9 cellular contexts compared by ENCODE assay signal in the genomic region with DNA sequence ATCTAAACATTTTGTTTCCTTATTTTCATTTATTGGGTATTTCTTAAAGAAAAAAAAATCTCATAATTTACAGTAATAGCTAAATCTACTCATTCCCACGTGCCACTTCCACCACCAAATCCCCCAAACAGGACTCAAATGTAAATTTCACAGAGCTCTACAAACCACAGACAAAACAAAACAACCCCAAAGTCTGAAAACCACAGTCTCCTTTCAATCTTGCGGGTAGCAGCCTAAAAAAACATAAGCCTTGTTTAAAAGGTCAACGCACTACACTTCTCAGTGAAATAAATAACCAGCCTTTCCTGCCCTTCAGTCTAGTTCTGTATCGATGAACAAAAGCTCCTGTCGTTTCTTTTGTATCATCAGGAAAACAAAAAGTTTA.
DNase-seq lines count a peak whose midpoint lies in the region; ATAC-seq and TF ChIP-seq lines count a peak whose summit lies in the region.
"Had no signal": no experiment of that assay in that cellular context is flagged by ENCODE, and none has a peak within 500 bp of the region (broad histone marks: within the 10 kb centered on the region; RNA-seq: fewer than 3 reads in every experiment).

No MANE protein-coding gene starts in this region.

- no peaks in the 10 kb centered on the region for H4K20me1 ChIP-seq in smooth muscle cell (ENCODE audit: low read depth)

- H3K4me2 ChIP-seq in smooth muscle cell, result peak overlapping the region; percentile 83

- no peaks in the 10 kb centered on the region for H3K9me3 Mint-ChIP-seq in activated CD4-positive, alpha-beta T cell treated with anti-CD3 and anti-CD28 coated beads for 36 hours (ENCODE audit: low read depth)
- no peaks in the 10 kb centered on the region; the same call in 1 of the 2 replicates for H3K9me3 Mint-ChIP-seq in WTC11
- H3K9me3 Mint-ChIP-seq: dendritic cell treated with granulocyte-macrophage colony-stimulating factor and Interleukin-4, amounts not matched to agents 40 ng/mL and 50 ng/mL, for 4 days had no signal

- peak overlapping the region; percentile 58 for H3K4me3 ChIP-seq in left ventricle myocardium inferior
- peak overlapping the region; percentile 43 for H3K4me3 ChIP-seq in smooth muscle cell

- peak overlapping the region; percentile 49 for H2AFZ ChIP-seq in smooth muscle cell (ENCODE audit: low read depth)

- H3K9me3 ChIP-seq in left ventricle myocardium inferior (replicated peaks), result no peaks in the 10 kb centered on the region
- no peaks in the 10 kb centered on the region for H3K9me3 ChIP-seq in smooth muscle cell (replicated peaks; ENCODE audit: low read depth)

- POLR2A ChIA-PET in activated CD4-positive, alpha-beta T cell treated with anti-CD3 and anti-CD28 coated beads for 36 hours (lab: Charles Lee), result interaction anchor here (0.6 to 3.9 kb wide), 13 partner anchors 8 to 85 kb away, joined by 3 to 56 read pairs (median 5); no protein-coding TSS in a partner anchor
- POLR2A ChIA-PET in WTC11 (lab: Charles Lee), result interaction anchor here (1.0 to 1.1 kb wide), 2 partner anchors 10 to 29 kb away, joined by 4 read pairs; no protein-coding TSS in a partner anchor

- peak overlapping the region; percentile 88 for H3K4me3 Mint-ChIP-seq in activated CD4-positive, alpha-beta T cell treated with anti-CD3 and anti-CD28 coated beads for 36 hours
- peak overlapping the region; percentile 81 for H3K4me3 Mint-ChIP-seq in WTC11

- H3K36me3 Mint-ChIP-seq in activated CD4-positive, alpha-beta T cell treated with anti-CD3 and anti-CD28 coated beads for 36 hours (ENCODE audit: low read depth), result peaks cover 6% of the 10 kb centered on the region
- no peaks in the 10 kb centered on the region for H3K36me3 Mint-ChIP-seq in WTC11

- H3K36me3 ChIP-seq in left ventricle myocardium inferior (peaks cover 15% of the 10 kb centered on the region), smooth muscle cell (ENCODE audit: low read depth) (no peaks in the 10 kb centered on the region)

- peak overlapping the region; percentile 75 for H3K27ac ChIP-seq in left ventricle myocardium inferior (replicated peaks)
- peak overlapping the region; percentile 7 for H3K27ac ChIP-seq in smooth muscle cell (ENCODE audit: low read depth)

- H3K4me1 ChIP-seq in left ventricle myocardium inferior (peaks cover 87% of the 10 kb centered on the region), smooth muscle cell (ENCODE audit: low read depth) (peaks cover 35% of the 10 kb centered on the region)

- H3F3A ChIP-seq in smooth muscle cell (ENCODE audit: low read depth), result no peaks in the 10 kb centered on the region

- H3K4me1 Mint-ChIP-seq in activated CD4-positive, alpha-beta T cell treated with anti-CD3 and anti-CD28 coated beads for 36 hours, result peaks cover 60% of the 10 kb centered on the region
- H3K4me1 Mint-ChIP-seq in WTC11, result peaks cover 59% of the 10 kb centered on the region

- peak overlapping the region; percentile 20 for H3K9ac ChIP-seq in smooth muscle cell (ENCODE audit: low read depth)

- H3K27me3 ChIP-seq in left ventricle myocardium inferior (ENCODE audit: low read depth), result no peaks in the 10 kb centered on the region
- H3K27me3 ChIP-seq in smooth muscle cell (ENCODE audit: low read depth), result no peaks in the 10 kb centered on the region

- H3K27me3 Mint-ChIP-seq in activated CD4-positive, alpha-beta T cell treated with anti-CD3 and anti-CD28 coated beads for 36 hours, result no peaks in the 10 kb centered on the region
- H3K27me3 Mint-ChIP-seq in WTC11 (ENCODE audit: low read depth), result no peaks in the 10 kb centered on the region

- 3% methylated on average over 5 of the region's 5 CpGs for WGBS in smooth muscle cell (ENCODE audit: low lambda C conversion rate)

- no peaks in the 10 kb centered on the region for H3K79me2 ChIP-seq in smooth muscle cell (ENCODE audit: low read depth)

- DNase-seq in activated CD4-positive, alpha-beta T cell treated with anti-CD3 and anti-CD28 coated beads for 36 hours, result peak; percentile 52
- DNase-seq in activated CD4-positive, alpha-beta T cell treated with anti-CD3 and anti-CD28 coated beads for 1 hour, result no peak
- no peak for DNase-seq in WTC11 (ENCODE audit: low spot score)
- no peak for DNase-seq in left ventricle myocardium inferior
- no peak for DNase-seq in smooth muscle cell (lab: John Stamatoyannopoulos, UW; ENCODE audit: unreplicated experiment)
- no peak for DNase-seq in OCI-M2 (lab: John Stamatoyannopoulos, UW; ENCODE audit: unreplicated experiment)
- DNase-seq in midbrain (lab: John Stamatoyannopoulos, UW), result no peak

- intact Hi-C loops in activated CD4-positive, alpha-beta T cell treated with anti-CD3 and anti-CD28 coated beads for 36 hours (cut with DNase I, micrococcal nuclease), result loop anchor here (1.0 to 10.0 kb wide), 7 partner anchors 15 to 841 kb away; partner anchors contain the start of genes CCDC186 (in 1 of the 2), DCLRE1A (in 1 of the 2) and NHLRC2 (in 1 of the 2)
- intact Hi-C loops in left ventricle myocardium inferior (cut with micrococcal nuclease), result no loop called here

- TF ChIP-seq CTCF in WTC11 (IDR thresholded peaks at IDR 0.05), result no peak
- no peak for TF ChIP-seq CTCF in left ventricle myocardium inferior (IDR thresholded peaks at IDR 0.05; ENCODE audit: borderline replicate concordance)
- TF ChIP-seq CTCF in smooth muscle cell (IDR thresholded peaks at IDR 0.05; ENCODE audit: borderline replicate concordance, insufficient read depth, poor library complexity, severe bottlenecking), result no peak

- ATAC-seq in activated CD4-positive, alpha-beta T cell treated with anti-CD3 and anti-CD28 coated beads for 36 hours, result peak; percentile 9
- ATAC-seq in HG03064 (IDR thresholded peaks at IDR 0.05; ENCODE audit: low read depth, unreplicated experiment) (peak; percentile 43), WTC11 (no peak)

- peak overlapping the region; percentile 95 for H3K27ac Mint-ChIP-seq in activated CD4-positive, alpha-beta T cell treated with anti-CD3 and anti-CD28 coated beads for 36 hours
- H3K27ac Mint-ChIP-seq in WTC11, result peak overlapping the region; percentile 87
- H3K27ac Mint-ChIP-seq: dendritic cell treated with granulocyte-macrophage colony-stimulating factor and Interleukin-4, amounts not matched to agents 40 ng/mL and 50 ng/mL, for 4 days had no signal

- CTCF ChIA-PET in activated CD4-positive, alpha-beta T cell treated with anti-CD3 and anti-CD28 coated beads for 36 hours (lab: Charles Lee), result interaction anchor here (0.6 to 16.1 kb wide), 13 partner anchors 11 to 297 kb away, joined by 3 to 187 read pairs (median 8); no protein-coding TSS in a partner anchor
- CTCF ChIA-PET in WTC11 (lab: Charles Lee), result interaction anchor here (0.6 to 2.6 kb wide), 4 partner anchors 10 to 847 kb away, joined by 3 to 16 read pairs (median 4); partner anchors contain the start of gene FHIP2A

TF ChIP-seq in WTC11, 78 proteins besides CTCF, POLR2A, EP300 and RAD21:
- no peak for TF ChIP-seq NFYB (CRISPR knock-in tag; conservative IDR thresholded peaks at IDR 0.05; ENCODE audit: low read depth)
- no peak for TF ChIP-seq FOXP1 (CRISPR knock-in tag; IDR thresholded peaks at IDR 0.05; ENCODE audit: borderline replicate concordance)
- TF ChIP-seq STAT6 (CRISPR knock-in tag; conservative IDR thresholded peaks at IDR 0.05; ENCODE audit: low read depth), result no peak
- TF ChIP-seq CREB1 (CRISPR knock-in tag; IDR thresholded peaks at IDR 0.05), result no peak
- TF ChIP-seq CDX4 (CRISPR knock-in tag; IDR thresholded peaks at IDR 0.05; ENCODE audit: borderline replicate concordance), result no peak
- TF ChIP-seq ZNF396 (CRISPR knock-in tag; IDR thresholded peaks at IDR 0.05; ENCODE audit: borderline replicate concordance), result no peak
- no peak for TF ChIP-seq NFATC4 (CRISPR knock-in tag; IDR thresholded peaks at IDR 0.05)
- TF ChIP-seq, protein P1, sequence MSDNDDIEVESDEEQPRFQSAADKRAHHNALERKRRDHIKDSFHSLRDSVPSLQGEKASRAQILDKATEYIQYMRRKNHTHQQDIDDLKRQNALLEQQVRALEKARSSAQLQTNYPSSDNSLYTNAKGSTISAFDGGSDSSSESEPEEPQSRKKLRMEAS (CRISPR knock-in tag; IDR thresholded peaks at IDR 0.05), result no peak
- no peak for TF ChIP-seq SMAD3 (CRISPR knock-in tag; IDR thresholded peaks at IDR 0.05; ENCODE audit: borderline replicate concordance)
- TF ChIP-seq IRF2 (CRISPR knock-in tag; IDR thresholded peaks at IDR 0.05; ENCODE audit: borderline replicate concordance, low read depth), result no peak
- no peak for TF ChIP-seq MXD4 (CRISPR knock-in tag; IDR thresholded peaks at IDR 0.05; ENCODE audit: borderline replicate concordance)
- TF ChIP-seq TCF7 (CRISPR knock-in tag; IDR thresholded peaks at IDR 0.05; ENCODE audit: low read depth), result no peak
- no peak for TF ChIP-seq JAZF1 (CRISPR knock-in tag; IDR thresholded peaks at IDR 0.05)
- TF ChIP-seq GTF2I (CRISPR knock-in tag; conservative IDR thresholded peaks at IDR 0.05), result no peak
